Comparison of ENCODE assay signal across 8 cellular contexts in the genomic region with DNA sequence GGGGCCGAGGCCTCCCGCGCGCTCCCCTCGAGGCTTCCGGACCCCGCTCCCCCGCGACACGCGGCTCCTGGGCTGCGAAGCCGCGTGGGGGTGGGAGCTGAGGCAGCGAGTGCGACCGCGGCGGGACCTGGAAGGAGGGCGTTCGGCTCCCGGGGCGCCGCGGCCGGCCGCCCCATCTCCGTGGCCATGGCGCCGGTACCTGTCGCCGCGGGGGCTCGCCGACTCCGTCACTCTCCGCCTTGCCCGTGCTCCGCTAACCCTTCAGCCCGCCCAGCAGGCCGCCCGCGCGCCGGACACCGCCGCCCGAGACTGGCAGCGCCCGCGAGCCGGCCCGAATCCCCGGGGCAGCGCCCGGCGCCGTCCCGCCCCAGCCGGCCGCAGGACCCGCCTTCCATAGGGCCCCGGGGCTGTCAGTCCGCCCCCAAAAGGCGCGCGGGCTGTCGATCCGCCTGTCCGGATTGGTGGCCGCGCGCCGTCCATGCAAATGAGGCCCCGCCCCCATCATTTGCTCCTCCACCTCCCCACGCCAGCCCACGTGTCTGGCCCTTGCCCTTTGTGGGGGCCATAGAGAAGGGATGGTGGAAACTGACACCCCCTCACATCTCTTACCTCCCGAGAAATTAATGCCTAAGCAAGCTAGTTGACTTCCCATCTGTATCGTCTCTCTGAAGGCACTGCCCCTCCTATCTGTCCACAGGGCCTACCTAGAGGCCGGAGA. TPM values are rescaled to one million over a fixed set of nuclear protein-coding genes. Genes with fewer than 3 reads are reported as not detected.
DNase-seq lines count a peak whose midpoint lies in the region; ATAC-seq, FAIRE-seq and TF ChIP-seq lines count a peak whose summit lies in the region.

A gene (minus strand): TSS at position 311 of the 718 bp plus-strand sequence. CDS start 46,091 bp downstream, outside the sequence.

- no peaks in the 10 kb centered on the region for H3K27me3 ChIP-seq in keratinocyte (ENCODE audit: control insufficient read depth, extremely low read depth, insufficient read depth, low read length)

- TF ChIP-seq CTCF in keratinocyte (optimal IDR thresholded peaks at IDR 0.05 in 1 of 3, IDR thresholded peaks at IDR 0.05 in 1 of 3, conservative IDR thresholded peaks at IDR 0.05 in 1 of 3; ENCODE audit: extremely low read depth in 1 of 3, insufficient read depth in 2 of 3, low read length in 3 of 3) = no peak

- peaks cover 7% of the 10 kb centered on the region for H3K4me1 ChIP-seq in keratinocyte (ENCODE audit: control insufficient read depth, extremely low read depth, insufficient read depth, low read length)

- H3K9me3 Mint-ChIP-seq in central memory CD8-positive, alpha-beta T cell = no peaks in the 10 kb centered on the region

- peak within 1 kb of the TSS; percentile 82 for H3K27ac ChIP-seq in keratinocyte (ENCODE audit: control insufficient read depth, insufficient read depth, low read length)

- H3K9me1 ChIP-seq in keratinocyte (ENCODE audit: control insufficient read depth, extremely low read depth, insufficient read depth, low read length) = no peaks in the 10 kb centered on the region

- no peaks in the 10 kb centered on the region for H3K9me3 ChIP-seq in keratinocyte (ENCODE audit: control insufficient read depth, low read depth, low read length)

- dilution Hi-C loops in keratinocyte (cut with MboI; ENCODE audit: extremely low pct_ligation_motif_present, low sequenced_read_pairs) = no loop called here

- ATAC-seq in HG02943 (IDR thresholded peaks at IDR 0.05; ENCODE audit: low read depth, unreplicated experiment) = peak; percentile 64
- peak; percentile 93 to 94 for ATAC-seq in activated CD4-positive, CD25-positive, alpha-beta regulatory T cell treated with anti-CD3 and anti-CD28 coated beads, Interleukin-2, amount 50 U/mL, for 24 hours
- peak; percentile 88 for ATAC-seq in central memory CD8-positive, alpha-beta T cell (replicated peaks; ENCODE audit: extremely low read depth, poor library complexity, severe bottlenecking)

- H3K4me3 ChIP-seq in keratinocyte (ENCODE audit: control insufficient read depth in 2 of 3, extremely low read depth in 1 of 3, insufficient read depth in 2 of 3, low read depth in 1 of 3, low read length in 3 of 3) = peak within 1 kb of the TSS; percentile 61 to 89 (median 87)

- H3K27ac Mint-ChIP-seq in central memory CD8-positive, alpha-beta T cell (ENCODE audit: low read depth) = peak within 1 kb of the TSS; percentile 80

- peaks cover 6% of the 10 kb centered on the region for H3K4me1 Mint-ChIP-seq in central memory CD8-positive, alpha-beta T cell

- peaks cover 6% of the 10 kb centered on the region for H3K36me3 Mint-ChIP-seq in central memory CD8-positive, alpha-beta T cell (ENCODE audit: insufficient read depth)

- no peaks in the 10 kb centered on the region for H3K36me3 ChIP-seq in keratinocyte (ENCODE audit: control insufficient read depth in 2 of 2, extremely low read depth in 1 of 2, insufficient read depth in 2 of 2, low read length in 2 of 2)

- no peak for FAIRE-seq in keratinocyte (lab: Jason Lieb, UNC)

- H4K20me1 ChIP-seq in keratinocyte (ENCODE audit: control insufficient read depth, extremely low read depth, insufficient read depth, low read length) = no peaks in the 10 kb centered on the region

- peak within 1 kb of the TSS; percentile 80 for H3K4me2 ChIP-seq in keratinocyte (ENCODE audit: control insufficient read depth, extremely low read depth, insufficient read depth, low read depth, low read length)

- H3K79me2 ChIP-seq in keratinocyte (ENCODE audit: control insufficient read depth, insufficient read depth, low read length) = peaks cover 47% of the 10 kb centered on the region

- H2AFZ ChIP-seq in keratinocyte (ENCODE audit: control insufficient read depth, low read length) = peak within 1 kb of the TSS; percentile 68

- H3K27me3 Mint-ChIP-seq in central memory CD8-positive, alpha-beta T cell = no peaks in the 10 kb centered on the region

- H3K4me3 Mint-ChIP-seq in central memory CD8-positive, alpha-beta T cell = peak within 1 kb of the TSS; percentile 89

- peak; percentile 54 for DNase-seq in NCI-H2029 (lab: John Stamatoyannopoulos, UW)
- no peak for DNase-seq in NCI-H2029 treated with DMSO at 0.1 percent for 48 hours (lab: John Stamatoyannopoulos, UW)
- peak; percentile 81 for DNase-seq in NCI-H2171 treated with DMSO at 0.1 percent for 48 hours (lab: John Stamatoyannopoulos, UW)
- DNase-seq in central memory CD8-positive, alpha-beta T cell (ENCODE audit: low spot score in 2 of 2) = peak; percentile 70 to 75
- no peak for DNase-seq in keratinocyte (ENCODE audit: low read depth, low spot score)
- DNase-seq in stimulated activated CD4-positive, alpha-beta T cell treated with anti-CD3 and anti-CD28 coated beads, Interleukin-15, amount 100 ng/mL, for 1 hour (ENCODE audit: low read depth in 1 of 2, low spot score in 1 of 2) = peak; percentile 69 to 84

- peak within 1 kb of the TSS; percentile 73 for H3K9ac ChIP-seq in keratinocyte (ENCODE audit: control insufficient read depth, extremely low read depth, insufficient read depth, low read length)

RNA-seq across cellular contexts. Expression of the gene that starts here (rescaled TPM):
- polyA plus RNA-seq in keratinocyte = 48.0 to 88.3 TPM (median 59.0 TPM) in 3 replicates
- polyA plus RNA-seq in keratinocyte (2011; ENCODE audit: low read depth) = 29.3 TPM
- polyA plus RNA-seq in keratinocyte (2011; cell fraction: cytosol; rRNA removed) = 53.4 and 63.7 TPM in 2 replicates
- polyA plus RNA-seq in keratinocyte (2011; cell fraction: nucleus; rRNA removed) = 52.6 and 53.1 TPM in 2 replicates
- polyA plus RNA-seq in keratinocyte (2012; ENCODE audit: low replicate concordance) = 52.0 and 70.9 TPM in 2 replicates
- 15.1 to 56.8 TPM (median 27.8 TPM) in 3 replicates for polyA minus RNA-seq in keratinocyte
- polyA minus RNA-seq in keratinocyte (2011; cell fraction: cytosol; rRNA and poly(A)+ RNA removed) = 22.8 TPM
- 15.8 and 39.4 TPM in 2 replicates for polyA minus RNA-seq in keratinocyte (2011; cell fraction: nucleus; rRNA and poly(A)+ RNA removed)

Comparison
In these comparisons a context has a peak if more than half of its experiments do, and no peak if none do; other contexts are left out.
1. DNase-seq: peak in NCI-H2029 (single experiment), NCI-H2171 treated with DMSO at 0.1 percent for 48 hours (single experiment), central memory CD8-positive, alpha-beta T cell (2 of 2) and stimulated activated CD4-positive, alpha-beta T cell treated with anti-CD3 and anti-CD28 coated beads, Interleukin-15, amount 100 ng/mL, for 1 hour (2 of 2); none in NCI-H2029 treated with DMSO at 0.1 percent for 48 hours (single experiment) and keratinocyte (single experiment).
2. Peak in every context shown above with its lines, with median percentiles within 50 percentile points of each other: ATAC-seq.